1 cellular context compared by ENCODE assay signal in genomic region chr6:27684264-27685211, GRCh38.
TF ChIP-seq lines count a peak whose summit lies in the region.

No MANE protein-coding gene starts in this region.

TF ChIP-seq in HepG2, 621 proteins besides CTCF, POLR2A, EP300 and RAD21 (continued from another document and continues in another):
- TF ChIP-seq, protein P1, sequence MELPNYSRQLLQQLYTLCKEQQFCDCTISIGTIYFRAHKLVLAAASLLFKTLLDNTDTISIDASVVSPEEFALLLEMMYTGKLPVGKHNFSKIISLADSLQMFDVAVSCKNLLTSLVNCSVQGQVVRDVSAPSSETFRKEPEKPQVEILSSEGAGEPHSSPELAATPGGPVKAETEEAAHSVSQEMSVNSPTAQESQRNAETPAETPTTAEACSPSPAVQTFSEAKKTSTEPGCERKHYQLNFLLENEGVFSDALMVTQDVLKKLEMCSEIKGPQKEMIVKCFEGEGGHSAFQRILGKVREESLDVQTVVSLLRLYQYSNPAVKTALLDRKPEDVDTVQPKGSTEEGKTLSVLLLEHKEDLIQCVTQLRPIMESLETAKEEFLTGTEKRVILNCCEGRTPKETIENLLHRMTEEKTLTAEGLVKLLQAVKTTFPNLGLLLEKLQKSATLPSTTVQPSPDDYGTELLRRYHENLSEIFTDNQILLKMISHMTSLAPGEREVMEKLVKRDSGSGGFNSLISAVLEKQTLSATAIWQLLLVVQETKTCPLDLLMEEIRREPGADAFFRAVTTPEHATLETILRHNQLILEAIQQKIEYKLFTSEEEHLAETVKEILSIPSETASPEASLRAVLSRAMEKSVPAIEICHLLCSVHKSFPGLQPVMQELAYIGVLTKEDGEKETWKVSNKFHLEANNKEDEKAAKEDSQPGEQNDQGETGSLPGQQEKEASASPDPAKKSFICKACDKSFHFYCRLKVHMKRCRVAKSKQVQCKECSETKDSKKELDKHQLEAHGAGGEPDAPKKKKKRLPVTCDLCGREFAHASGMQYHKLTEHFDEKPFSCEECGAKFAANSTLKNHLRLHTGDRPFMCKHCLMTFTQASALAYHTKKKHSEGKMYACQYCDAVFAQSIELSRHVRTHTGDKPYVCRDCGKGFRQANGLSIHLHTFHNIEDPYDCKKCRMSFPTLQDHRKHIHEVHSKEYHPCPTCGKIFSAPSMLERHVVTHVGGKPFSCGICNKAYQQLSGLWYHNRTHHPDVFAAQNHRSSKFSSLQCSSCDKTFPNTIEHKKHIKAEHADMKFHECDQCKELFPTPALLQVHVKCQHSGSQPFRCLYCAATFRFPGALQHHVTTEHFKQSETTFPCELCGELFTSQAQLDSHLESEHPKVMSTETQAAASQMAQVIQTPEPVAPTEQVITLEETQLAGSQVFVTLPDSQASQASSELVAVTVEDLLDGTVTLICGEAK (IDR thresholded peaks at IDR 0.05) = no peak
- TF ChIP-seq, protein P1 (CRISPR knock-in tag; IDR thresholded peaks at IDR 0.05) = no peak
- TF ChIP-seq SP5 (CRISPR knock-in tag; IDR thresholded peaks at IDR 0.05; ENCODE audit: borderline replicate concordance, low read depth) = no peak
- TF ChIP-seq TEF (CRISPR knock-in tag; IDR thresholded peaks at IDR 0.05) = no peak
- TF ChIP-seq ESRRA (CRISPR knock-in tag; IDR thresholded peaks at IDR 0.05; ENCODE audit: low read depth) = no peak
- TF ChIP-seq, protein P2, sequence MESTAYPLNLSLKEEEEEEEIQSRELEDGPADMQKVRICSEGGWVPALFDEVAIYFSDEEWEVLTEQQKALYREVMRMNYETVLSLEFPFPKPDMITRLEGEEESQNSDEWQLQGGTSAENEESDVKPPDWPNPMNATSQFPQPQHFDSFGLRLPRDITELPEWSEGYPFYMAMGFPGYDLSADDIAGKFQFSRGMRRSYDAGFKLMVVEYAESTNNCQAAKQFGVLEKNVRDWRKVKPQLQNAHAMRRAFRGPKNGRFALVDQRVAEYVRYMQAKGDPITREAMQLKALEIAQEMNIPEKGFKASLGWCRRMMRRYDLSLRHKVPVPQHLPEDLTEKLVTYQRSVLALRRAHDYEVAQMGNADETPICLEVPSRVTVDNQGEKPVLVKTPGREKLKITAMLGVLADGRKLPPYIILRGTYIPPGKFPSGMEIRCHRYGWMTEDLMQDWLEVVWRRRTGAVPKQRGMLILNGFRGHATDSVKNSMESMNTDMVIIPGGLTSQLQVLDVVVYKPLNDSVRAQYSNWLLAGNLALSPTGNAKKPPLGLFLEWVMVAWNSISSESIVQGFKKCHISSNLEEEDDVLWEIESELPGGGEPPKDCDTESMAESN (CRISPR knock-in tag; conservative IDR thresholded peaks at IDR 0.05) = peak; percentile 60; the same call in 1 of the 2 replicates
- no peak for TF ChIP-seq GTF3A (CRISPR knock-in tag; conservative IDR thresholded peaks at IDR 0.05)
- no peak for TF ChIP-seq ZXDC (CRISPR knock-in tag; IDR thresholded peaks at IDR 0.05)
- TF ChIP-seq ZFP36 (IDR thresholded peaks at IDR 0.05; ENCODE audit: borderline replicate concordance, low read depth, low read length, partially characterized antibody) = no peak
- no peak for TF ChIP-seq HNRNPH1 (optimal IDR thresholded peaks at IDR 0.05; ENCODE audit: low read depth, low read length)
- TF ChIP-seq SRF (IDR thresholded peaks at IDR 0.05; ENCODE audit: low read depth, low read length) = no peak
- no peak for TF ChIP-seq SP2 (CRISPR knock-in tag; IDR thresholded peaks at IDR 0.05)
- TF ChIP-seq HNF1A (IDR thresholded peaks at IDR 0.05; ENCODE audit: low read depth) = peak; percentile 25; the same call in 1 of the 2 replicates
- TF ChIP-seq HNF1A (CRISPR knock-in tag; IDR thresholded peaks at IDR 0.05; ENCODE audit: borderline replicate concordance) = no peak
- TF ChIP-seq NONO (IDR thresholded peaks at IDR 0.05) = no peak
- TF ChIP-seq NONO (CRISPR knock-in tag; conservative IDR thresholded peaks at IDR 0.05) = peak; percentile 65; the same call in 1 of the 2 replicates
- TF ChIP-seq, protein P3, sequence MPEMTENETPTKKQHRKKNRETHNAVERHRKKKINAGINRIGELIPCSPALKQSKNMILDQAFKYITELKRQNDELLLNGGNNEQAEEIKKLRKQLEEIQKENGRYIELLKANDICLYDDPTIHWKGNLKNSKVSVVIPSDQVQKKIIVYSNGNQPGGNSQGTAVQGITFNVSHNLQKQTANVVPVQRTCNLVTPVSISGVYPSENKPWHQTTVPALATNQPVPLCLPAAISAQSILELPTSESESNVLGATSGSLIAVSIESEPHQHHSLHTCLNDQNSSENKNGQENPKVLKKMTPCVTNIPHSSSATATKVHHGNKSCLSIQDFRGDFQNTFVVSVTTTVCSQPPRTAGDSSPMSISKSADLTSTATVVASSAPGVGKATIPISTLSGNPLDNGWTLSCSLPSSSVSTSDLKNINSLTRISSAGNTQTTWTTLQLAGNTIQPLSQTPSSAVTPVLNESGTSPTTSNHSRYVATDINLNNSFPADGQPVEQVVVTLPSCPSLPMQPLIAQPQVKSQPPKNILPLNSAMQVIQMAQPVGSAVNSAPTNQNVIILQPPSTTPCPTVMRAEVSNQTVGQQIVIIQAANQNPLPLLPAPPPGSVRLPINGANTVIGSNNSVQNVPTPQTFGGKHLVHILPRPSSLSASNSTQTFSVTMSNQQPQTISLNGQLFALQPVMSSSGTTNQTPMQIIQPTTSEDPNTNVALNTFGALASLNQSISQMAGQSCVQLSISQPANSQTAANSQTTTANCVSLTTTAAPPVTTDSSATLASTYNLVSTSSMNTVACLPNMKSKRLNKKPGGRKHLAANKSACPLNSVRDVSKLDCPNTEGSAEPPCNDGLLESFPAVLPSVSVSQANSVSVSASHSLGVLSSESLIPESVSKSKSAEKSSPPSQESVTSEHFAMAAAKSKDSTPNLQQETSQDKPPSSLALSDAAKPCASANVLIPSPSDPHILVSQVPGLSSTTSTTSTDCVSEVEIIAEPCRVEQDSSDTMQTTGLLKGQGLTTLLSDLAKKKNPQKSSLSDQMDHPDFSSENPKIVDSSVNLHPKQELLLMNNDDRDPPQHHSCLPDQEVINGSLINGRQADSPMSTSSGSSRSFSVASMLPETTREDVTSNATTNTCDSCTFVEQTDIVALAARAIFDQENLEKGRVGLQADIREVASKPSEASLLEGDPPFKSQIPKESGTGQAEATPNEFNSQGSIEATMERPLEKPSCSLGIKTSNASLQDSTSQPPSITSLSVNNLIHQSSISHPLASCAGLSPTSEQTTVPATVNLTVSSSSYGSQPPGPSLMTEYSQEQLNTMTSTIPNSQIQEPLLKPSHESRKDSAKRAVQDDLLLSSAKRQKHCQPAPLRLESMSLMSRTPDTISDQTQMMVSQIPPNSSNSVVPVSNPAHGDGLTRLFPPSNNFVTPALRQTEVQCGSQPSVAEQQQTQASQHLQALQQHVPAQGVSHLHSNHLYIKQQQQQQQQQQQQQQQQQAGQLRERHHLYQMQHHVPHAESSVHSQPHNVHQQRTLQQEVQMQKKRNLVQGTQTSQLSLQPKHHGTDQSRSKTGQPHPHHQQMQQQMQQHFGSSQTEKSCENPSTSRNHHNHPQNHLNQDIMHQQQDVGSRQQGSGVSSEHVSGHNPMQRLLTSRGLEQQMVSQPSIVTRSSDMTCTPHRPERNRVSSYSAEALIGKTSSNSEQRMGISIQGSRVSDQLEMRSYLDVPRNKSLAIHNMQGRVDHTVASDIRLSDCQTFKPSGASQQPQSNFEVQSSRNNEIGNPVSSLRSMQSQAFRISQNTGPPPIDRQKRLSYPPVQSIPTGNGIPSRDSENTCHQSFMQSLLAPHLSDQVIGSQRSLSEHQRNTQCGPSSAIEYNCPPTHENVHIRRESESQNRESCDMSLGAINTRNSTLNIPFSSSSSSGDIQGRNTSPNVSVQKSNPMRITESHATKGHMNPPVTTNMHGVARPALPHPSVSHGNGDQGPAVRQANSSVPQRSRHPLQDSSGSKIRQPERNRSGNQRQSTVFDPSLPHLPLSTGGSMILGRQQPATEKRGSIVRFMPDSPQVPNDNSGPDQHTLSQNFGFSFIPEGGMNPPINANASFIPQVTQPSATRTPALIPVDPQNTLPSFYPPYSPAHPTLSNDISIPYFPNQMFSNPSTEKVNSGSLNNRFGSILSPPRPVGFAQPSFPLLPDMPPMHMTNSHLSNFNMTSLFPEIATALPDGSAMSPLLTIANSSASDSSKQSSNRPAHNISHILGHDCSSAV (CRISPR knock-in tag; IDR thresholded peaks at IDR 0.05; ENCODE audit: borderline replicate concordance) = no peak
- TF ChIP-seq ZNF768 (CRISPR knock-in tag; IDR thresholded peaks at IDR 0.05) = no peak
- no peak for TF ChIP-seq ZNF891 (CRISPR knock-in tag; IDR thresholded peaks at IDR 0.05)
- TF ChIP-seq ARNT (IDR thresholded peaks at IDR 0.05) = no peak
- TF ChIP-seq ZNF235 (CRISPR knock-in tag; IDR thresholded peaks at IDR 0.05; ENCODE audit: borderline replicate concordance) = no peak
- no peak; the same call in 1 of the 2 replicates for TF ChIP-seq ETV5 (CRISPR knock-in tag; IDR thresholded peaks at IDR 0.05; ENCODE audit: borderline replicate concordance)
- TF ChIP-seq ZNF282 (IDR thresholded peaks at IDR 0.05; ENCODE audit: partially characterized antibody) = no peak
- TF ChIP-seq MXD3 (CRISPR knock-in tag; IDR thresholded peaks at IDR 0.05) = no peak
- peak; percentile 45; the same call in 1 of the 2 replicates for TF ChIP-seq FOSL2 (CRISPR knock-in tag; IDR thresholded peaks at IDR 0.05)
- TF ChIP-seq DNMT3B (CRISPR knock-in tag; conservative IDR thresholded peaks at IDR 0.05) = peak; percentile 69; the same call in 1 of the 2 replicates
